ENCODE assay signal across 19 cellular contexts in genomic region chr11:115643491-115643995, GRCh38.
"Had no signal": no experiment of that assay in that cellular context is flagged by ENCODE, and none has a peak within 500 bp of the region (broad histone marks: within the 10 kb centered on the region; RNA-seq: fewer than 3 reads in every experiment).

No MANE protein-coding gene starts in this region.

- H3K4me1 Mint-ChIP-seq: immature natural killer cell, mesothelial cell of epicardium had no signal

- H3K4me3 ChIP-seq: adrenal gland, breast epithelium, left ventricle myocardium inferior, thoracic aorta, upper lobe of left lung had no signal

- H3K4me1 ChIP-seq: adrenal gland, breast epithelium, left ventricle myocardium inferior, upper lobe of left lung had no signal

- H3K27ac ChIP-seq: adrenal gland, breast epithelium, left ventricle myocardium inferior, thoracic aorta, upper lobe of left lung had no signal

- H3K27me3 ChIP-seq: upper lobe of left lung had no signal

- ATAC-seq: activated naive CD4-positive, alpha-beta T cell treated with anti-CD3 and anti-CD28 coated beads, Interleukin-2, amount 50 U/mL, for 72 hours had no signal

- H3K27ac Mint-ChIP-seq: activated naive CD4-positive, alpha-beta T cell treated with anti-CD3 and anti-CD28 coated beads, Interleukin-2, amount 50 U/mL, for 72 hours; dendritic cell treated with granulocyte-macrophage colony-stimulating factor and Interleukin-4, amounts not matched to agents 40 ng/mL and 50 ng/mL, for 4 days; immature natural killer cell; mesothelial cell of epicardium; natural killer cell treated with Interleukin-12 subunit alpha and Interleukin-12 subunit beta and Interleukin-15 and Interleukin-18, amount 100 ng/mL, for 72 hours had no signal

- H3K9me3 Mint-ChIP-seq: activated naive CD4-positive, alpha-beta T cell treated with anti-CD3 and anti-CD28 coated beads, Interleukin-2, amount 50 U/mL, for 72 hours; dendritic cell treated with granulocyte-macrophage colony-stimulating factor and Interleukin-4, amounts not matched to agents 40 ng/mL and 50 ng/mL, for 4 days; immature natural killer cell; mesothelial cell of epicardium; natural killer cell treated with Interleukin-12 subunit alpha and Interleukin-12 subunit beta and Interleukin-15 and Interleukin-18, amount 100 ng/mL, for 72 hours had no signal

- H3K36me3 ChIP-seq: adrenal gland, breast epithelium, left ventricle myocardium inferior, thoracic aorta, upper lobe of left lung had no signal

- H3K4me3 Mint-ChIP-seq: dendritic cell treated with granulocyte-macrophage colony-stimulating factor and Interleukin-4, amounts not matched to agents 40 ng/mL and 50 ng/mL, for 4 days; immature natural killer cell; mesothelial cell of epicardium; natural killer cell treated with Interleukin-12 subunit alpha and Interleukin-12 subunit beta and Interleukin-15 and Interleukin-18, amount 100 ng/mL, for 72 hours had no signal

- H3K9me3 ChIP-seq: adrenal gland, breast epithelium, left ventricle myocardium inferior, thoracic aorta, upper lobe of left lung had no signal

- DNase-seq: activated CD4-positive, alpha-beta T cell treated with anti-CD3 and anti-CD28 coated beads for 1 hour; activated T-cell treated with anti-CD3 and anti-CD28 coated beads, Interleukin-2, amount 50 U/mL, for 1 hour; adrenal gland; effector CD4-positive, alpha-beta T cell; erythroblast; foreskin fibroblast; immature natural killer cell; left ventricle myocardium inferior; posterior cingulate gyrus; stimulated activated CD4-positive, alpha-beta T cell treated with anti-CD3 and anti-CD28 coated beads, Interleukin-4, amount 100 ng/mL, for 1 hour; stimulated activated naive CD4-positive, alpha-beta T cell; T-helper 9 cell had no signal

- H3K36me3 Mint-ChIP-seq: activated naive CD4-positive, alpha-beta T cell treated with anti-CD3 and anti-CD28 coated beads, Interleukin-2, amount 50 U/mL, for 72 hours; mesothelial cell of epicardium; natural killer cell treated with Interleukin-12 subunit alpha and Interleukin-12 subunit beta and Interleukin-15 and Interleukin-18, amount 100 ng/mL, for 72 hours had no signal
